15 cellular contexts compared by ENCODE assay signal in genomic region chr1:182624582-182624981, GRCh38. TPM values are rescaled to one million over a fixed set of nuclear protein-coding genes. Genes with fewer than 3 reads are reported as not detected.
DNase-seq lines count a peak whose midpoint lies in the region; ATAC-seq and TF ChIP-seq lines count a peak whose summit lies in the region.
"Had no signal": no experiment of that assay in that cellular context is flagged by ENCODE, and none has a peak within 500 bp of the region (broad histone marks: within the 10 kb centered on the region; RNA-seq: fewer than 3 reads in every experiment).

No MANE protein-coding gene starts in this region.

- BruUV-seq in mammary epithelial cell (replicated peaks; lab: Mats Ljungman, UMichigan): no TSS peak

- peak overlapping the region; percentile 42 for H2AFZ ChIP-seq in mammary epithelial cell (ENCODE audit: low read depth, low read length)
- peak overlapping the region; percentile 39; the same call in 1 of the 2 replicates for H2AFZ ChIP-seq in Karpas-422 (ENCODE audit: low read length)
- H2AFZ ChIP-seq in GM23248: no peak overlapping the region

- WGBS in mammary epithelial cell (ENCODE audit: low coverage, missing lambda C conversion rate): 61% methylated on average over 2 of the region's 2 CpGs
- WGBS in gastroesophageal sphincter (ENCODE audit: low coverage in 1 of 2), 2 donors: 65 to 75% methylated on average over 2 of the region's 2 CpGs
- 56 to 59% methylated on average over 2 of the region's 2 CpGs for WGBS in GM23248 (ENCODE audit: low coverage in 1 of 2, low lambda C conversion rate in 2 of 2, missing lambda C conversion rate in 2 of 2), 2 experiments

- H3K4me3 ChIP-seq in mammary epithelial cell (replicated peaks in 1 of 3; ENCODE audit: insufficient read depth in 1 of 3, low read depth in 2 of 3, low read length in 3 of 3) (no peak overlapping the region), breast epithelium (no peak overlapping the region), Karpas-422 (ENCODE audit: low read length) (no peak overlapping the region), gastroesophageal sphincter (no peak overlapping the region), GM23248 (no peak overlapping the region)
- H3K4me3 ChIP-seq: heart right ventricle, lower lobe of right lung, pancreas had no signal

- no peak for TF ChIP-seq EP300 in gastroesophageal sphincter (IDR thresholded peaks at IDR 0.05)

- H3K9me2 ChIP-seq in Karpas-422 (replicated peaks; ENCODE audit: insufficient read depth, low read length) (no peaks in the 10 kb centered on the region), GM23248 (ENCODE audit: insufficient read depth) (no peaks in the 10 kb centered on the region)

- H3K36me3 Mint-ChIP-seq in T-helper 1 cell treated with Interleukin-12 subunit alpha and Interleukin-12 subunit beta and Interleukin-4 antibody, amounts not matched to agents 30 μg/mL and 1 μg/mL, for 36 hours (ENCODE audit: low read depth): peaks cover 7% of the 10 kb centered on the region

- peaks cover 10% of the 10 kb centered on the region for H3K9me3 Mint-ChIP-seq in T-helper 1 cell treated with Interleukin-12 subunit alpha and Interleukin-12 subunit beta and Interleukin-4 antibody, amounts not matched to agents 30 μg/mL and 1 μg/mL, for 36 hours

- H3K4me2 ChIP-seq in mammary epithelial cell (ENCODE audit: insufficient read depth, low read depth, low read length) (no peak overlapping the region), Karpas-422 (ENCODE audit: low read depth, low read length, poor library complexity, severe bottlenecking) (no peak overlapping the region), GM23248 (ENCODE audit: unreplicated experiment) (no peak overlapping the region)

- peaks cover 16% of the 10 kb centered on the region for H3K4me1 ChIP-seq in mammary epithelial cell (ENCODE audit: insufficient read depth, low read length)
- H3K4me1 ChIP-seq in breast epithelium: no peaks in the 10 kb centered on the region
- peaks cover 46% of the 10 kb centered on the region for H3K4me1 ChIP-seq in Karpas-422 (ENCODE audit: low read length)
- peaks cover 0 to 38% (median 0%) of the 10 kb centered on the region in 3 donors for H3K4me1 ChIP-seq in gastroesophageal sphincter
- H3K4me1 ChIP-seq in GM23248 (ENCODE audit: insufficient read depth): peaks cover 12% of the 10 kb centered on the region
- H3K4me1 ChIP-seq: pancreas had no signal

- H3K4me3 Mint-ChIP-seq in T-helper 1 cell treated with Interleukin-12 subunit alpha and Interleukin-12 subunit beta and Interleukin-4 antibody, amounts not matched to agents 30 μg/mL and 1 μg/mL, for 36 hours: no peak overlapping the region
- H3K4me3 Mint-ChIP-seq: immature natural killer cell, T-cell had no signal

- TF ChIP-seq POLR2A in breast epithelium (IDR thresholded peaks at IDR 0.05) (no peak), gastroesophageal sphincter (IDR thresholded peaks at IDR 0.05) (no peak)

- peaks cover 27% of the 10 kb centered on the region for H3K27me3 Mint-ChIP-seq in T-helper 1 cell treated with Interleukin-12 subunit alpha and Interleukin-12 subunit beta and Interleukin-4 antibody, amounts not matched to agents 30 μg/mL and 1 μg/mL, for 36 hours (ENCODE audit: low read depth)
- H3K27me3 Mint-ChIP-seq: T-cell had no signal

- H3K27ac ChIP-seq in mammary epithelial cell (ENCODE audit: insufficient read depth, low read depth, low read length) (no peak overlapping the region), breast epithelium (no peak overlapping the region), Karpas-422 (ENCODE audit: low read length) (no peak overlapping the region), gastroesophageal sphincter (no peak overlapping the region), GM23248 (no peak overlapping the region)
- H3K27ac ChIP-seq: lower lobe of right lung, pancreas had no signal

- TF ChIP-seq CTCF in mammary epithelial cell (conservative IDR thresholded peaks at IDR 0.05 in 1 of 2, IDR thresholded peaks at IDR 0.05 in 1 of 2; ENCODE audit: extremely low read depth in 1 of 2, insufficient read depth in 1 of 2, low read depth in 1 of 2, low read length in 2 of 2) (no peak), breast epithelium (IDR thresholded peaks at IDR 0.05) (no peak), gastroesophageal sphincter (IDR thresholded peaks at IDR 0.05) (no peak)

- H3K36me3 ChIP-seq in mammary epithelial cell (ENCODE audit: insufficient read depth, low read length) (no peaks in the 10 kb centered on the region), breast epithelium (no peaks in the 10 kb centered on the region), Karpas-422 (ENCODE audit: insufficient read depth, low read length) (no peaks in the 10 kb centered on the region), gastroesophageal sphincter (no peaks in the 10 kb centered on the region), GM23248 (ENCODE audit: low read depth) (no peaks in the 10 kb centered on the region)
- H3K36me3 ChIP-seq: heart right ventricle, lower lobe of right lung, pancreas had no signal

- H3K79me2 ChIP-seq in mammary epithelial cell (ENCODE audit: insufficient read depth, low read length) (no peaks in the 10 kb centered on the region), Karpas-422 (ENCODE audit: low read length) (no peaks in the 10 kb centered on the region), GM23248 (ENCODE audit: insufficient read depth) (no peaks in the 10 kb centered on the region)

- H3K9me3 ChIP-seq in mammary epithelial cell (replicated peaks; ENCODE audit: insufficient read depth, low read length): no peaks in the 10 kb centered on the region
- H3K9me3 ChIP-seq in breast epithelium: no peaks in the 10 kb centered on the region
- no peaks in the 10 kb centered on the region for H3K9me3 ChIP-seq in Karpas-422 (ENCODE audit: low read length)
- H3K9me3 ChIP-seq in gastroesophageal sphincter: no peaks in the 10 kb centered on the region
- no peaks in the 10 kb centered on the region for H3K9me3 ChIP-seq in GM23248 (ENCODE audit: low read depth)
- H3K9me3 ChIP-seq: lower lobe of right lung, pancreas had no signal

- CTCF ChIA-PET in mammary epithelial cell (lab: Charles Lee; ENCODE audit: low non-redundant PET): no interaction called here

- H4K20me1 ChIP-seq in mammary epithelial cell (ENCODE audit: insufficient read depth, low read length): no peaks in the 10 kb centered on the region
- no peaks in the 10 kb centered on the region for H4K20me1 ChIP-seq in Karpas-422 (ENCODE audit: insufficient read depth, low read depth, low read length)
- no peaks in the 10 kb centered on the region for H4K20me1 ChIP-seq in GM23248 (ENCODE audit: insufficient read depth)

- dilution Hi-C loops in mammary epithelial cell (cut with HindIII; ENCODE audit: low sequenced_read_pairs): no loop called here

- no peaks in the 10 kb centered on the region for H3F3A ChIP-seq in GM23248 (ENCODE audit: insufficient read depth)

- ATAC-seq in gastroesophageal sphincter: no peak
- ATAC-seq: heart right ventricle, lower lobe of right lung, pancreas had no signal

- intact Hi-C loops in mammary epithelial cell (cut with micrococcal nuclease) (no loop called here), breast epithelium (cut with DNase I; ENCODE audit: low total_unique reads) (no loop called here)

- H3K27me3 ChIP-seq in mammary epithelial cell (ENCODE audit: insufficient read depth, low read length) (no peaks in the 10 kb centered on the region), breast epithelium (no peaks in the 10 kb centered on the region), Karpas-422 (ENCODE audit: low read length) (no peaks in the 10 kb centered on the region), gastroesophageal sphincter (no peaks in the 10 kb centered on the region), GM23248 (replicated peaks; ENCODE audit: insufficient read depth) (no peaks in the 10 kb centered on the region)
- H3K27me3 ChIP-seq: heart right ventricle, pancreas had no signal

- in situ Hi-C loops in mammary epithelial cell (cut with MboI; ENCODE audit: low sequenced_read_pairs in 2 of 2): no loop called here
- in situ Hi-C loops in GM23248 (cut with MboI): no loop called here

- no peak for DNase-seq in mammary epithelial cell
- no peak for DNase-seq in breast epithelium (ENCODE audit: low spot score in 2 of 2)
- DNase-seq in Karpas-422: no peak
- no peak for DNase-seq in NCI-H1092 treated with DMSO at 0.1 percent for 48 hours (lab: John Stamatoyannopoulos, UW)
- no peak for DNase-seq in GM23248
- DNase-seq: heart right ventricle, immature natural killer cell, lower lobe of right lung, NCI-H345, pancreas, T-cell had no signal

- peaks cover 60% of the 10 kb centered on the region for H3K4me1 Mint-ChIP-seq in T-helper 1 cell treated with Interleukin-12 subunit alpha and Interleukin-12 subunit beta and Interleukin-4 antibody, amounts not matched to agents 30 μg/mL and 1 μg/mL, for 36 hours (ENCODE audit: low read depth)

- H3K27ac Mint-ChIP-seq in T-helper 1 cell treated with Interleukin-12 subunit alpha and Interleukin-12 subunit beta and Interleukin-4 antibody, amounts not matched to agents 30 μg/mL and 1 μg/mL, for 36 hours: peak overlapping the region; percentile 19
- H3K27ac Mint-ChIP-seq: immature natural killer cell, T-cell had no signal

- H3K9ac ChIP-seq in mammary epithelial cell (ENCODE audit: insufficient read depth, low read length): no peak overlapping the region
- H3K9ac ChIP-seq in Karpas-422 (ENCODE audit: low read length): no peak overlapping the region
- no peak overlapping the region for H3K9ac ChIP-seq in GM23248

RNA-seq across cellular contexts. Expression of gene RGS16, which starts 20.4 kb away (rescaled TPM):
- total RNA-seq in mammary epithelial cell: under 1 TPM; 0.33 to 0.52 TPM
- polyA plus RNA-seq in mammary epithelial cell: 0.80 TPM
- polyA minus RNA-seq in mammary epithelial cell: 3.0 TPM
- total RNA-seq in breast epithelium: 1 to 10 TPM; 1.3 to 6.3 (median 2.3) TPM
- total RNA-seq in Karpas-422 (2014; rRNA removed; shearing (Covaris generic); ENCODE audit: low replicate concordance): 19.0 and 27.7 TPM in 2 replicates
- total RNA-seq in gastroesophageal sphincter: 10 to 100 TPM in 1 of 4 donors, 1 to 10 TPM in 2, under 1 TPM in 1; 0.47 to 10.6 (median 2.1) TPM
- total RNA-seq in GM23248 (2014; rRNA removed; shearing (Covaris generic)): 0.11 and 0.89 TPM in 2 replicates
- 0.33 and 0.41 TPM in 2 replicates for polyA plus RNA-seq in GM23248 (2016; fragmentation: Nextera tagmentation; extraction: Ambion mirVana)
- total RNA-seq: HT1080 had no signal

RNA-seq across cellular contexts. Expression of gene RNASEL, which starts 35.5 kb away (rescaled TPM):
- 1 to 10 TPM; 3.0 to 3.5 TPM for total RNA-seq in mammary epithelial cell
- 3.0 TPM for polyA plus RNA-seq in mammary epithelial cell
- polyA minus RNA-seq in mammary epithelial cell: 2.2 TPM
- total RNA-seq in breast epithelium: 10 to 100 TPM; 10.7 to 14.8 (median 10.8) TPM
- total RNA-seq in Karpas-422 (2014; rRNA removed; shearing (Covaris generic); ENCODE audit: low replicate concordance): 11.8 and 17.3 TPM in 2 replicates
- 10 to 100 TPM in 2 of 4 donors, 1 to 10 TPM in 2; 6.5 to 14.5 (median 10.6) TPM for total RNA-seq in gastroesophageal sphincter
- total RNA-seq in GM23248 (2014; rRNA removed; shearing (Covaris generic)): 7.1 and 10.1 TPM in 2 replicates
- 7.9 and 9.7 TPM in 2 replicates for polyA plus RNA-seq in GM23248 (2016; fragmentation: Nextera tagmentation; extraction: Ambion mirVana)

RNA-seq across cellular contexts. Expression of gene RGS8, which starts 59.8 kb away (rescaled TPM):
- not detected for total RNA-seq in mammary epithelial cell
- not detected for polyA plus RNA-seq in mammary epithelial cell
- polyA minus RNA-seq in mammary epithelial cell: not detected
- not detected for total RNA-seq in breast epithelium
- total RNA-seq in Karpas-422 (2014; rRNA removed; shearing (Covaris generic); ENCODE audit: low replicate concordance): 20.5 and 25.5 TPM in 2 replicates
- total RNA-seq in gastroesophageal sphincter: not detected
- total RNA-seq in GM23248 (2014; rRNA removed; shearing (Covaris generic)): not detected in 2 replicates
- polyA plus RNA-seq in GM23248 (2016; fragmentation: Nextera tagmentation; extraction: Ambion mirVana): not detected in 2 replicates
- total RNA-seq: activated CD8-positive, alpha-beta memory T cell treated with anti-CD3 and anti-CD28 coated beads for 36 hours; lower lobe of right lung; pancreas; T-cell had no signal
- polyA plus RNA-seq: heart right ventricle, immature natural killer cell had no signal

Comparison
In these comparisons a context has a peak if more than half of its experiments do, and no peak if none do; other contexts are left out.
1. RNA of gene RGS8, which starts 59.8 kb away (total RNA-seq): 20.5 to 25.5 TPM in Karpas-422; not detected in mammary epithelial cell, not detected in breast epithelium, not detected in gastroesophageal sphincter and not detected in GM23248; every median in the first group is over 10 times any median in the second.